In genomic region chr1:3244025-3244424, GRCh38 we compare ENCODE assay signal across 20 cellular contexts.
DNase-seq lines count a peak whose midpoint lies in the region; ATAC-seq and TF ChIP-seq lines count a peak whose summit lies in the region.
"Had no signal": no experiment of that assay in that cellular context is flagged by ENCODE, and none has a peak within 500 bp of the region (broad histone marks: within the 10 kb centered on the region; RNA-seq: fewer than 3 reads in every experiment).

No MANE protein-coding gene starts in this region.

- peak overlapping the region in 3 of 5 experiments; percentile 61 to 93 (median 70) for H3K27ac Mint-ChIP-seq in brain
- H3K27ac Mint-ChIP-seq: B cell; CD4-positive, CD25-positive, alpha-beta regulatory T cell; CD8-positive, alpha-beta T cell; GM23338; H9 had no signal

- no peak overlapping the region for H3K4me3 Mint-ChIP-seq in brain
- H3K4me3 Mint-ChIP-seq: B cell; CD4-positive, CD25-positive, alpha-beta regulatory T cell; CD8-positive, alpha-beta T cell; GM23338 had no signal

- peak; percentile 22 for DNase-seq in DMS153 (lab: John Stamatoyannopoulos, UW)
- DNase-seq in DMS153 treated with DMSO at 0.1 percent for 48 hours (lab: John Stamatoyannopoulos, UW; ENCODE audit: unreplicated experiment): no peak
- DNase-seq in left ventricle myocardium superior: no peak
- DNase-seq in right atrium auricular region (ENCODE audit: low spot score): no peak
- DNase-seq in PC-9: no peak
- no peak for DNase-seq in effector CD4-positive, alpha-beta T cell
- DNase-seq: Caco-2; CD4-positive, CD25-positive, alpha-beta regulatory T cell; CD8-positive, alpha-beta T cell; DMS53; DMS79 treated with DMSO at 0.1 percent for 48 hours; GF-D8; H9 had no signal

- ATAC-seq in left ventricle myocardium superior: peak; percentile 23
- ATAC-seq: CD8-positive, alpha-beta T cell; GM23338; HCT116 had no signal

- POLR2A ChIA-PET in PC-9 (lab: Charles Lee; ENCODE audit: unreplicated experiment): no interaction called here

- H3K4me1 ChIP-seq in right atrium auricular region (no peaks in the 10 kb centered on the region), PC-9 (replicated peaks; ENCODE audit: insufficient read depth) (no peaks in the 10 kb centered on the region)

- H3K36me3 ChIP-seq in right atrium auricular region (no peaks in the 10 kb centered on the region), PC-9 (ENCODE audit: low read depth) (no peaks in the 10 kb centered on the region)
- H3K36me3 ChIP-seq: BLaER1 had no signal

- no peak for TF ChIP-seq CTCF in right atrium auricular region (IDR thresholded peaks at IDR 0.05)
- TF ChIP-seq CTCF in brain (conservative IDR thresholded peaks at IDR 0.05): no peak
- TF ChIP-seq CTCF in PC-9 (conservative IDR thresholded peaks at IDR 0.05): no peak

- no peaks in the 10 kb centered on the region for H3K9me2 ChIP-seq in PC-9 (ENCODE audit: insufficient read depth)

- H3K27me3 Mint-ChIP-seq in brain: peaks cover 5% of the 10 kb centered on the region
- H3K27me3 Mint-ChIP-seq: CD4-positive, CD25-positive, alpha-beta regulatory T cell had no signal

- H3K27me3 ChIP-seq in right atrium auricular region (no peaks in the 10 kb centered on the region), PC-9 (ENCODE audit: insufficient read depth, low read depth) (peaks cover 98% of the 10 kb centered on the region)

- CTCF ChIA-PET in PC-9 (lab: Charles Lee): no interaction called here

- H2AFZ ChIP-seq in PC-9: no peak overlapping the region
- H2AFZ ChIP-seq: GM23338 had no signal

- H3K79me2 ChIP-seq in PC-9 (ENCODE audit: low read depth): no peaks in the 10 kb centered on the region

- H3K36me3 Mint-ChIP-seq in brain: no peaks in the 10 kb centered on the region
- H3K36me3 Mint-ChIP-seq: CD4-positive, CD25-positive, alpha-beta regulatory T cell; CD8-positive, alpha-beta T cell had no signal

- no peak overlapping the region for H3K27ac ChIP-seq in right atrium auricular region
- H3K27ac ChIP-seq in PC-9: no peak overlapping the region
- H3K27ac ChIP-seq: 22Rv1, BLaER1, C4-2B had no signal

- no TSS peak for BruUV-seq in PC-9 (replicated peaks; lab: Mats Ljungman, UMichigan)

- peaks cover 40% of the 10 kb centered on the region for H3K4me1 Mint-ChIP-seq in brain
- H3K4me1 Mint-ChIP-seq: B cell; CD4-positive, CD25-positive, alpha-beta regulatory T cell had no signal

- H3K9me3 Mint-ChIP-seq in brain: peaks cover 0 to 5% (median 0%) of the 10 kb centered on the region in 5 experiments
- H3K9me3 Mint-ChIP-seq: CD8-positive, alpha-beta T cell; GM23338; H9 had no signal

- H4K20me1 ChIP-seq in PC-9 (ENCODE audit: insufficient read depth): no peaks in the 10 kb centered on the region

- H3F3A ChIP-seq in PC-9 (ENCODE audit: insufficient read depth, low read depth): no peaks in the 10 kb centered on the region

- H3K9me3 ChIP-seq in right atrium auricular region: peaks cover 0 to 4% of the 10 kb centered on the region in 2 donors
- H3K9me3 ChIP-seq in PC-9 (ENCODE audit: insufficient read depth, low read depth): no peaks in the 10 kb centered on the region
- H3K9me3 ChIP-seq: BLaER1, Caco-2 had no signal

- intact Hi-C loops in left ventricle myocardium superior (cut with micrococcal nuclease) (no loop called here), PC-9 (cut with micrococcal nuclease; ENCODE audit: unreplicated experiment) (no loop called here)

- no peak overlapping the region for H3K4me2 ChIP-seq in PC-9
- H3K4me2 ChIP-seq: BLaER1, GM23338 had no signal

- no peak overlapping the region for H3K4me3 ChIP-seq in right atrium auricular region
- no peak overlapping the region for H3K4me3 ChIP-seq in PC-9
- H3K4me3 ChIP-seq: BLaER1, GM23338 had no signal
